In genomic region chr4:37138789-37139188, GRCh38 we compare ENCODE assay signal across 1 cellular context.
TF ChIP-seq lines count a peak whose summit lies in the region.

No MANE protein-coding gene starts in this region.

TF ChIP-seq in GM12878, 131 proteins besides CTCF, POLR2A, EP300 and RAD21 (continued from another document):
- no peak for TF ChIP-seq NFXL1 (IDR thresholded peaks at IDR 0.05; ENCODE audit: borderline replicate concordance)
- no peak for TF ChIP-seq CHD2 (IDR thresholded peaks at IDR 0.05; ENCODE audit: borderline replicate concordance, low read depth, low read length)
- peak; percentile 20 for TF ChIP-seq MEF2B (IDR thresholded peaks at IDR 0.05; ENCODE audit: partially characterized antibody, poor library complexity, severe bottlenecking)
- no peak for TF ChIP-seq MLLT1 (IDR thresholded peaks at IDR 0.05)
- TF ChIP-seq RUNX3 (IDR thresholded peaks at IDR 0.05; ENCODE audit: low read length): peak; percentile 65
- no peak for TF ChIP-seq POU2F2 (IDR thresholded peaks at IDR 0.05; ENCODE audit: borderline replicate concordance, low read depth, low read length)
- TF ChIP-seq ETV6 (conservative IDR thresholded peaks at IDR 0.05 in 1 of 2, IDR thresholded peaks at IDR 0.05 in 1 of 2; ENCODE audit: borderline replicate concordance in 1 of 2, low read depth in 1 of 2): no peak
- no peak for TF ChIP-seq EGR1 (IDR thresholded peaks at IDR 0.05; ENCODE audit: borderline replicate concordance in 1 of 2, low read depth in 2 of 2, low read length in 2 of 2)
- TF ChIP-seq NFIC (IDR thresholded peaks at IDR 0.05; ENCODE audit: low read depth, low read length): peak; percentile 61; the same call in 1 of the 2 replicates
- TF ChIP-seq ZNF24 (IDR thresholded peaks at IDR 0.05): no peak
- no peak for TF ChIP-seq NRF1 (conservative IDR thresholded peaks at IDR 0.05; ENCODE audit: low read depth, low read length)
- TF ChIP-seq GATAD2B (conservative IDR thresholded peaks at IDR 0.05; ENCODE audit: low read depth): no peak
